In the genomic region with DNA sequence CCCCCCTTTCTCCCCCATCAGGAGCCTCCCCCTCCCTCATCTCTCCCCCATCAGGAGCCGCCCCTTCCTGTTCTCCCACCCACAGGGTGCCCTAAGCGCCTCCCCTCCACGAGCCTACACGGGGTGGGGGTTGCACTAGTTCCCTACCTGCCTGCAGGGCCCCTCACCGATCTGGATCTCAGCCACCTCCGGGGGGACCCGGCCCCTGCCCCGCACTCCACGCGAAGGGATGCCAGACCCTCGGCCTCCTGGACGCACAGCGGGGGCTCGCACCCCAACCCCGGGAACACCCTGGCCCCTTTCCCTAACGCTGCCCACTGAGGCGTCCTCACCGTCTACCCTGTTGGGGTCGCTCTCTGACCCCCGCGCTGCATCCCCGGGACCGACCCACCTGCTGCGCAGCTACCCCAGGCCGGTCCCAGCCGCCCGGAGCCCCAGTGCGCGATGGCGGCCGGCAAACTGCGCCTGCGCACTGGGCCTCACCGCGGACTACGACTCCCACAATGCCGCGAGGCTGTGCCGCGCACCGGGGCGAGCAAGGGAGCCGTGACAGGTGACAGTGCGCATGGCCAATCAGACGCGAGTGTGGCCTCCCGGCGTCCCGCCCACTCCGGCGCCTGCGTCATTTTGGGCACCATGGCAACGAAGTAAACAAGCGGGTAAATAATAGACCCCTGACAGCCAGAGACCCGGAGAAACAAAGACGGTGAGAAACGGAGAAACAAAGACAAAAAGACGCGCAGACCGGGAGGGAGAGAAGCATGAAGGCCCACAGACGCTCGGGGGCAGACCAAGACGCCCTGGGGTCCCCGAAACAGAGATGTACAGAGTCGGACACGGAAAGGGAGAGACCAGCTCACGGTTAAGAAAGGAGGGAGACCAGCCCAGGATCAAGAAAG, we compare ENCODE assay signal across 1 cellular context.
A peak's percentile ranks its signal among the peaks of the same experiment; 100 is the strongest.
TF ChIP-seq lines count a peak whose summit lies in the region.

A gene with protein sequence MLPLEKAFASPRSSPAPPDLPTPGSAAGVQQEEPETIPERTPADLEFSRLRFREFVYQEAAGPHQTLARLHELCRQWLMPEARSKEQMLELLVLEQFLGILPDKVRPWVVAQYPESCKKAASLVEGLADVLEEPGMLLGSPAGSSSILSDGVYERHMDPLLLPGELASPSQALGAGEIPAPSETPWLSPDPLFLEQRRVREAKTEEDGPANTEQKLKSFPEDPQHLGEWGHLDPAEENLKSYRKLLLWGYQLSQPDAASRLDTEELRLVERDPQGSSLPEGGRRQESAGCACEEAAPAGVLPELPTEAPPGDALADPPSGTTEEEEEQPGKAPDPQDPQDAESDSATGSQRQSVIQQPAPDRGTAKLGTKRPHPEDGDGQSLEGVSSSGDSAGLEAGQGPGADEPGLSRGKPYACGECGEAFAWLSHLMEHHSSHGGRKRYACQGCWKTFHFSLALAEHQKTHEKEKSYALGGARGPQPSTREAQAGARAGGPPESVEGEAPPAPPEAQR (minus strand): TSS at position 449 of the 899 bp plus-strand sequence. CDS start 7,964 bp downstream, outside the sequence.

TF ChIP-seq in HEK293, 187 proteins besides CTCF, POLR2A, EP300 and RAD21 (continued from another document):
- TF ChIP-seq, protein P1, sequence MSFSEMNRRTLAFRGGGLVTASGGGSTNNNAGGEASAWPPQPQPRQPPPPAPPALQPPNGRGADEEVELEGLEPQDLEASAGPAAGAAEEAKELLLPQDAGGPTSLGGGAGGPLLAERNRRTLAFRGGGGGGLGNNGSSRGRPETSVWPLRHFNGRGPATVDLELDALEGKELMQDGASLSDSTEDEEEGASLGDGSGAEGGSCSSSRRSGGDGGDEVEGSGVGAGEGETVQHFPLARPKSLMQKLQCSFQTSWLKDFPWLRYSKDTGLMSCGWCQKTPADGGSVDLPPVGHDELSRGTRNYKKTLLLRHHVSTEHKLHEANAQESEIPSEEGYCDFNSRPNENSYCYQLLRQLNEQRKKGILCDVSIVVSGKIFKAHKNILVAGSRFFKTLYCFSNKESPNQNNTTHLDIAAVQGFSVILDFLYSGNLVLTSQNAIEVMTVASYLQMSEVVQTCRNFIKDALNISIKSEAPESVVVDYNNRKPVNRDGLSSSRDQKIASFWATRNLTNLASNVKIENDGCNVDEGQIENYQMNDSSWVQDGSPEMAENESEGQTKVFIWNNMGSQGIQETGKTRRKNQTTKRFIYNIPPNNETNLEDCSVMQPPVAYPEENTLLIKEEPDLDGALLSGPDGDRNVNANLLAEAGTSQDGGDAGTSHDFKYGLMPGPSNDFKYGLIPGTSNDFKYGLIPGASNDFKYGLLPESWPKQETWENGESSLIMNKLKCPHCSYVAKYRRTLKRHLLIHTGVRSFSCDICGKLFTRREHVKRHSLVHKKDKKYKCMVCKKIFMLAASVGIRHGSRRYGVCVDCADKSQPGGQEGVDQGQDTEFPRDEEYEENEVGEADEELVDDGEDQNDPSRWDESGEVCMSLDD (tag by site-specific recombination; IDR thresholded peaks at IDR 0.05): peak; percentile 89
- TF ChIP-seq ZNF391 (tag by site-specific recombination; IDR thresholded peaks at IDR 0.05; ENCODE audit: borderline replicate concordance, low read depth) (peak; percentile 48; the same call in 1 of the 2 replicates), GLIS1 (tag by site-specific recombination; IDR thresholded peaks at IDR 0.05) (peak; percentile 74), ZNF76 (tag by site-specific recombination; IDR thresholded peaks at IDR 0.05; ENCODE audit: borderline replicate concordance, low read depth) (peak; percentile 94), EGR2 (tag by site-specific recombination; IDR thresholded peaks at IDR 0.05; ENCODE audit: low read depth) (peak; percentile 73)
- TF ChIP-seq, protein P2, sequence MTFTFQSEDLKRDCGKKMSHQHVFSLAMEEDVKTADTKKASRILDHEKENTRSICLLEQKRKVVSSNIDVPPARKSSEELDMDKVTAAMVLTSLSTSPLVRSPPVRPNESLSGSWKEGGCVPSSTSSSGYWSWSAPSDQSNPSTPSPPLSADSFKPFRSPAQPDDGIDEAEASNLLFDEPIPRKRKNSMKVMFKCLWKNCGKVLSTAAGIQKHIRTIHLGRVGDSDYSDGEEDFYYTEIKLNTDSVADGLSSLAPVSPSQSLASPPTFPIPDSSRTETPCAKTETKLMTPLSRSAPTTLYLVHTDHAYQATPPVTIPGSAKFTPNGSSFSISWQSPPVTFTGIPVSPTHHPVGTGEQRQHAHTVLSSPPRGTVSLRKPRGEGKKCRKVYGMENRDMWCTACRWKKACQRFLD (tag by site-specific recombination; IDR thresholded peaks at IDR 0.05): no peak
- TF ChIP-seq, protein P3, sequence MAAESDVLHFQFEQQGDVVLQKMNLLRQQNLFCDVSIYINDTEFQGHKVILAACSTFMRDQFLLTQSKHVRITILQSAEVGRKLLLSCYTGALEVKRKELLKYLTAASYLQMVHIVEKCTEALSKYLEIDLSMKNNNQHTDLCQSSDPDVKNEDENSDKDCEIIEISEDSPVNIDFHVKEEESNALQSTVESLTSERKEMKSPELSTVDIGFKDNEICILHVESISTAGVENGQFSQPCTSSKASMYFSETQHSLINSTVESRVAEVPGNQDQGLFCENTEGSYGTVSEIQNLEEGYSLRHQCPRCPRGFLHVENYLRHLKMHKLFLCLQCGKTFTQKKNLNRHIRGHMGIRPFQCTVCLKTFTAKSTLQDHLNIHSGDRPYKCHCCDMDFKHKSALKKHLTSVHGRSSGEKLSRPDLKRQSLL (tag by site-specific recombination; IDR thresholded peaks at IDR 0.05): no peak
